In the genomic region with DNA sequence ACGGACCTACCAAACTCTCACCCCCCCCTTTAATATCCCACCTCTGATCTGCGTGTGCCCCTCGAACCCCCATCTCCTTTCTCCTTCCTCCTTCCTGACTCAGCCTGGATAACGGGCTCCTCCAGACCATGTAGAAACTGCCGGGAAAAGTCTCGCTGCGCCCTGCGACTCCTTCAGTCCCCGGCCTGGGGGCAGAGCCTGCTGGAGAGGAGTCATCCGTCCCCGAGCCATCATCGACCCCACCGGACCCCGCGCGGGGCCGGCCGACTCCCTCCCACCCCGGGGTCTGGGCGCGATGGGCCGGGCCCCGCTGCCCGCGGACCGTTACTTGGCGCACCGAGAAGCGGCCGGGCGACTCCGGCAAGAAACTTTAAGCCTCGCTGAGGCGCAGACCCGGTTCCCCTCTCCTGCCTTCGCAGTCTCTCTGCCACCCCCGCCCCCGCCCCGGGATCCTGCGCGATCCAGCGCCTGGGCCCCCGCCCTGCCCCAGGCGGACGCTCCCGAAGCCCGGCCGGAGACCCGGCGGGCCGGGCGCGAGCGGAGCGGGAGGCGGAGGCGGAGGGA, we compare ENCODE assay signal across 8 cellular contexts. TPM values are rescaled to one million over a fixed set of nuclear protein-coding genes. Genes with fewer than 3 reads are reported as not detected.
DNase-seq lines count a peak whose midpoint lies in the region; ATAC-seq, FAIRE-seq and TF ChIP-seq lines count a peak whose summit lies in the region.

No MANE protein-coding gene starts in this region.

- TF ChIP-seq CTCF in adrenal gland (IDR thresholded peaks at IDR 0.05) (no peak), kidney epithelial cell (IDR thresholded peaks at IDR 0.05; ENCODE audit: insufficient read depth, low read length, poor library complexity, severe bottlenecking) (no peak), stomach (IDR thresholded peaks at IDR 0.05) (no peak)

- intact Hi-C loops in adrenal gland (cut with DNase I) = loop anchor here in 1 of 2 donors (10.0 kb wide), 1 partner anchor 52 kb away; no protein-coding TSS in a partner anchor
- intact Hi-C loops in stomach (cut with DNase I; ENCODE audit: low total_unique reads) = no loop called here

- FAIRE-seq in RCC 7860 (lab: Jason Lieb, UNC) = no peak

- peak; percentile 12 for ATAC-seq in GM19467 (IDR thresholded peaks at IDR 0.05; ENCODE audit: unreplicated experiment)

- H3K4me3 ChIP-seq in BLaER1 = peak overlapping the region; percentile 74
- H3K4me3 ChIP-seq in HUES6 (ENCODE audit: low read depth, low read length) = peak overlapping the region; percentile 62
- H3K4me3 ChIP-seq in adrenal gland = peak overlapping the region; percentile 50 to 94 (median 85)
- peak overlapping the region; percentile 73 for H3K4me3 ChIP-seq in kidney epithelial cell (ENCODE audit: low read depth, low read length)
- peak overlapping the region; percentile 60 to 70 (median 67) for H3K4me3 ChIP-seq in stomach

- H3K36me3 ChIP-seq in BLaER1 (peaks cover 59% of the 10 kb centered on the region), HUES6 (ENCODE audit: control insufficient read depth, insufficient read depth, low read length) (no peaks in the 10 kb centered on the region), adrenal gland (replicated peaks in 1 of 2) (no peaks in the 10 kb centered on the region), kidney epithelial cell (ENCODE audit: control insufficient read depth, insufficient read depth, low read length) (no peaks in the 10 kb centered on the region), stomach (no peaks in the 10 kb centered on the region)

- no peaks in the 10 kb centered on the region for H3K9me3 ChIP-seq in BLaER1
- no peaks in the 10 kb centered on the region for H3K9me3 ChIP-seq in HUES6 (ENCODE audit: control insufficient read depth, insufficient read depth, low read depth, low read length)
- no peaks in the 10 kb centered on the region for H3K9me3 ChIP-seq in adrenal gland (replicated peaks in 1 of 3)
- H3K9me3 ChIP-seq in stomach = no peaks in the 10 kb centered on the region

- H3K27me3 ChIP-seq in BLaER1 (no peaks in the 10 kb centered on the region), HUES6 (ENCODE audit: control insufficient read depth, insufficient read depth, low read length) (peaks cover 95% of the 10 kb centered on the region), adrenal gland (no peaks in the 10 kb centered on the region), kidney epithelial cell (ENCODE audit: control insufficient read depth, insufficient read depth, low read length) (no peaks in the 10 kb centered on the region), stomach (peaks cover 4 to 100% (median 49%) of the 10 kb centered on the region in 3 donors)

- peak overlapping the region; percentile 43 for H3K4me2 ChIP-seq in BLaER1

- peaks cover 36% of the 10 kb centered on the region for H4K20me1 ChIP-seq in BLaER1

- TF ChIP-seq EP300 in stomach (IDR thresholded peaks at IDR 0.05) = no peak

- H3K4me1 ChIP-seq in BLaER1 (peaks cover 32% of the 10 kb centered on the region), HUES6 (ENCODE audit: control insufficient read depth, insufficient read depth, low read length) (peaks cover 56% of the 10 kb centered on the region), adrenal gland (replicated peaks in 1 of 2) (peaks cover 25 to 40% of the 10 kb centered on the region in 2 donors), stomach (peaks cover 11 to 58% (median 33%) of the 10 kb centered on the region in 4 donors)

- H3K9ac ChIP-seq in BLaER1 = peak overlapping the region; percentile 99
- H3K9ac ChIP-seq in HUES6 (ENCODE audit: low read length) = peak overlapping the region; percentile 82

- peak in 1 of 2 donors; percentile 7 for TF ChIP-seq POLR2A in adrenal gland (IDR thresholded peaks at IDR 0.05)
- no peak for TF ChIP-seq POLR2A in stomach (IDR thresholded peaks at IDR 0.05)

- peak in 3 of 7 donors; percentile 25 to 43 (median 43) for DNase-seq in adrenal gland
- DNase-seq in kidney epithelial cell (ENCODE audit: low read depth) = no peak
- DNase-seq in stomach = no peak
- DNase-seq in GM19240 (ENCODE audit: insufficient read length, low spot score) = no peak
- no peak for DNase-seq in RCC 7860 (ENCODE audit: low spot score)

- H3K27ac ChIP-seq in BLaER1 (peak overlapping the region; percentile 99), HUES6 (ENCODE audit: low read depth, low read length) (no peak overlapping the region; the same call in 1 of the 2 replicates), adrenal gland (peak overlapping the region; percentile 91 to 100 (median 99)), stomach (peak overlapping the region; percentile 90 to 97 (median 92))

- WGBS in adrenal gland, 4 donors = 0 to 2% (median 1%) methylated on average over 5 to 55 of the region's 57 CpGs
- 0 to 1% (median 1%) methylated on average over 13 to 57 of the region's 57 CpGs for WGBS in stomach, 5 donors

RNA-seq across cellular contexts. Expression of a gene that starts 3.4 kb away (rescaled TPM):
- 100 to 1,000 TPM in 7 of 8 donors, 10 to 100 TPM in 1; 91.0 to 226 (median 165) TPM for total RNA-seq in adrenal gland
- polyA plus RNA-seq in adrenal gland = 10 to 100 TPM; 29.0 to 95.8 (median 54.3) TPM
- total RNA-seq in kidney epithelial cell = 14.7 and 15.7 TPM in 2 replicates
- total RNA-seq in stomach = 100 to 1,000 TPM in 1 of 5 donors, 10 to 100 TPM in 4; 13.0 to 161 (median 53.6) TPM
- polyA plus RNA-seq in stomach = 10 to 100 TPM; 10.7 to 48.0 (median 38.3) TPM
